In the genomic region with DNA sequence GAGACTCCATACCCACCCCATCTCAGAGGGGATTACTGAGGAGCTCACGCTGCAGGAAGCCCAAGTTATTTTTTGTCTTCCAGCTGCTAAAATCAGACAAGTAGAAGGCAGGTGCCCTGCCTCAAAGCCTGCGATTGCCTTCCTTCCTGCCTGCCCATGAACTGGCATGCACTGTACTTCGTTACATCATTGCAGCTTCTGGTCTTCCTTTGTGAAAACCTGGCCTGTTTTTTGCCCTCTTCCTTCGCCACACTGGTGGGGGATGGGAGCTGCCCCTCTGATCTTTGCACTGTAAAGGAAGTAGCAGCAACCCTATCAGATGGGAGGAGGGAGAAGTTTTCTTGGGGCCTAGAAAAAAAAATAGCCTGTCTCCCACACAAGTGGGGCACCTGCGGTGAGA, we compare ENCODE assay signal across 12 cellular contexts.
DNase-seq lines count a peak whose midpoint lies in the region; ATAC-seq and TF ChIP-seq lines count a peak whose summit lies in the region.
"Had no signal": no experiment of that assay in that cellular context is flagged by ENCODE, and none has a peak within 500 bp of the region (broad histone marks: within the 10 kb centered on the region; RNA-seq: fewer than 3 reads in every experiment).

No MANE protein-coding gene starts in this region.

- no peak for TF ChIP-seq POLR2A in erythroblast (IDR thresholded peaks at IDR 0.05; ENCODE audit: low read length)

- CTCF ChIA-PET in activated CD4-positive, alpha-beta memory T cell treated with anti-CD3 and anti-CD28 coated beads, Interleukin-2, amount 10 ng/mL, durations not matched to agents 7 days and 5 days (lab: Charles Lee), result interaction anchor here (0.9 to 2.2 kb wide), 8 partner anchors 9 to 1099 kb away, joined by 3 to 15 read pairs (median 6); a partner anchor contains a TSS

- peaks cover 6% of the 10 kb centered on the region for H3K9me3 Mint-ChIP-seq in activated CD4-positive, alpha-beta memory T cell treated with anti-CD3 and anti-CD28 coated beads, Interleukin-2, amount 10 ng/mL, durations not matched to agents 7 days and 5 days
- no peaks in the 10 kb centered on the region for H3K9me3 Mint-ChIP-seq in central memory CD8-positive, alpha-beta T cell
- H3K9me3 Mint-ChIP-seq in stimulated activated naive CD8-positive, alpha-beta T cell treated with anti-CD3 and anti-CD28 coated beads, Interleukin-15, amount 100 ng/mL, for 72 hours, result no peaks in the 10 kb centered on the region

- ATAC-seq in central memory CD8-positive, alpha-beta T cell (replicated peaks; ENCODE audit: extremely low read depth, poor library complexity, severe bottlenecking), result peak; percentile 74
- ATAC-seq in stimulated activated naive CD8-positive, alpha-beta T cell treated with anti-CD3 and anti-CD28 coated beads, Interleukin-15, amount 100 ng/mL, for 72 hours, result no peak
- ATAC-seq: body of pancreas had no signal

- peaks cover 92% of the 10 kb centered on the region for H3K4me1 Mint-ChIP-seq in activated CD4-positive, alpha-beta memory T cell treated with anti-CD3 and anti-CD28 coated beads, Interleukin-2, amount 10 ng/mL, durations not matched to agents 7 days and 5 days
- H3K4me1 Mint-ChIP-seq in central memory CD8-positive, alpha-beta T cell, result peaks cover 92% of the 10 kb centered on the region
- peaks cover 98% of the 10 kb centered on the region for H3K4me1 Mint-ChIP-seq in stimulated activated naive CD8-positive, alpha-beta T cell treated with anti-CD3 and anti-CD28 coated beads, Interleukin-15, amount 100 ng/mL, for 72 hours

- POLR2A ChIA-PET in activated CD4-positive, alpha-beta memory T cell treated with anti-CD3 and anti-CD28 coated beads, Interleukin-2, amount 10 ng/mL, durations not matched to agents 7 days and 5 days (lab: Charles Lee), result interaction anchor here (1.0 to 8.8 kb wide), 9 partner anchors 14 to 1099 kb away, joined by 3 to 244 read pairs (median 5); a partner anchor contains a TSS

- H3K27me3 Mint-ChIP-seq in activated CD4-positive, alpha-beta memory T cell treated with anti-CD3 and anti-CD28 coated beads, Interleukin-2, amount 10 ng/mL, durations not matched to agents 7 days and 5 days, result no peaks in the 10 kb centered on the region
- H3K27me3 Mint-ChIP-seq in central memory CD8-positive, alpha-beta T cell, result no peaks in the 10 kb centered on the region
- H3K27me3 Mint-ChIP-seq in stimulated activated naive CD8-positive, alpha-beta T cell treated with anti-CD3 and anti-CD28 coated beads, Interleukin-15, amount 100 ng/mL, for 72 hours, result no peaks in the 10 kb centered on the region

- peak overlapping the region; percentile 86 for H3K27ac Mint-ChIP-seq in activated CD4-positive, alpha-beta memory T cell treated with anti-CD3 and anti-CD28 coated beads, Interleukin-2, amount 10 ng/mL, durations not matched to agents 7 days and 5 days
- peak overlapping the region; percentile 91 for H3K27ac Mint-ChIP-seq in central memory CD8-positive, alpha-beta T cell (ENCODE audit: low read depth)
- H3K27ac Mint-ChIP-seq in stimulated activated naive CD8-positive, alpha-beta T cell treated with anti-CD3 and anti-CD28 coated beads, Interleukin-15, amount 100 ng/mL, for 72 hours, result peak overlapping the region; percentile 91 to 94

- H3K36me3 Mint-ChIP-seq in activated CD4-positive, alpha-beta memory T cell treated with anti-CD3 and anti-CD28 coated beads, Interleukin-2, amount 10 ng/mL, durations not matched to agents 7 days and 5 days (ENCODE audit: low read depth), result peaks cover 14% of the 10 kb centered on the region
- H3K36me3 Mint-ChIP-seq in central memory CD8-positive, alpha-beta T cell (ENCODE audit: insufficient read depth), result peaks cover 2% of the 10 kb centered on the region

- peak overlapping the region; percentile 40 for H3K4me3 Mint-ChIP-seq in activated CD4-positive, alpha-beta memory T cell treated with anti-CD3 and anti-CD28 coated beads, Interleukin-2, amount 10 ng/mL, durations not matched to agents 7 days and 5 days
- peak overlapping the region; percentile 69 for H3K4me3 Mint-ChIP-seq in central memory CD8-positive, alpha-beta T cell
- H3K4me3 Mint-ChIP-seq in stimulated activated naive CD8-positive, alpha-beta T cell treated with anti-CD3 and anti-CD28 coated beads, Interleukin-15, amount 100 ng/mL, for 72 hours, result peak overlapping the region; percentile 70 to 77

- peak; percentile 40 for DNase-seq in stimulated activated CD4-positive, alpha-beta T cell treated with anti-CD3 and anti-CD28 coated beads, Interleukin-4, amount 100 ng/mL, for 24 hours
- DNase-seq in stimulated activated CD4-positive, alpha-beta T cell treated with anti-CD3 and anti-CD28 coated beads, Interleukin-2, amount 100 ng/mL, for 48 hours, result no peak
- peak; percentile 62 for DNase-seq in activated CD4-positive, alpha-beta memory T cell treated with anti-CD3 and anti-CD28 coated beads, Interleukin-2, amount 10 ng/mL, durations not matched to agents 7 days and 5 days
- peak in 1 of 2 donors; percentile 38 for DNase-seq in central memory CD8-positive, alpha-beta T cell (ENCODE audit: low spot score in 2 of 2)
- peak in 1 of 2 donors; percentile 61 for DNase-seq in stimulated activated naive CD8-positive, alpha-beta T cell treated with anti-CD3 and anti-CD28 coated beads, Interleukin-15, amount 100 ng/mL, for 72 hours
- no peak for DNase-seq in NOMO-1 (lab: John Stamatoyannopoulos, UW; ENCODE audit: unreplicated experiment in 2 of 2)
- no peak for DNase-seq in LoVo (ENCODE audit: low spot score)
- no peak for DNase-seq in erythroblast (lab: John Stamatoyannopoulos, UW)
- DNase-seq: hypothalamus, Right ventricle myocardium superior, uterus had no signal

Comparison
In these comparisons a context has a peak if more than half of its experiments do, and no peak if none do; other contexts are left out.
1. DNase-seq: peak in stimulated activated CD4-positive, alpha-beta T cell treated with anti-CD3 and anti-CD28 coated beads, Interleukin-4, amount 100 ng/mL, for 24 hours (single experiment) and activated CD4-positive, alpha-beta memory T cell treated with anti-CD3 and anti-CD28 coated beads, Interleukin-2, amount 10 ng/mL, durations not matched to agents 7 days and 5 days (single experiment); none in stimulated activated CD4-positive, alpha-beta T cell treated with anti-CD3 and anti-CD28 coated beads, Interleukin-2, amount 100 ng/mL, for 48 hours (0 of 2), NOMO-1 (0 of 2), LoVo (single experiment) and erythroblast (0 of 2).
2. Peak in every context shown above with its lines, with median percentiles within 50 percentile points of each other: H3K27ac Mint-ChIP-seq and H3K4me3 Mint-ChIP-seq.